Comparison of ENCODE assay signal across 8 cellular contexts in the genomic region with DNA sequence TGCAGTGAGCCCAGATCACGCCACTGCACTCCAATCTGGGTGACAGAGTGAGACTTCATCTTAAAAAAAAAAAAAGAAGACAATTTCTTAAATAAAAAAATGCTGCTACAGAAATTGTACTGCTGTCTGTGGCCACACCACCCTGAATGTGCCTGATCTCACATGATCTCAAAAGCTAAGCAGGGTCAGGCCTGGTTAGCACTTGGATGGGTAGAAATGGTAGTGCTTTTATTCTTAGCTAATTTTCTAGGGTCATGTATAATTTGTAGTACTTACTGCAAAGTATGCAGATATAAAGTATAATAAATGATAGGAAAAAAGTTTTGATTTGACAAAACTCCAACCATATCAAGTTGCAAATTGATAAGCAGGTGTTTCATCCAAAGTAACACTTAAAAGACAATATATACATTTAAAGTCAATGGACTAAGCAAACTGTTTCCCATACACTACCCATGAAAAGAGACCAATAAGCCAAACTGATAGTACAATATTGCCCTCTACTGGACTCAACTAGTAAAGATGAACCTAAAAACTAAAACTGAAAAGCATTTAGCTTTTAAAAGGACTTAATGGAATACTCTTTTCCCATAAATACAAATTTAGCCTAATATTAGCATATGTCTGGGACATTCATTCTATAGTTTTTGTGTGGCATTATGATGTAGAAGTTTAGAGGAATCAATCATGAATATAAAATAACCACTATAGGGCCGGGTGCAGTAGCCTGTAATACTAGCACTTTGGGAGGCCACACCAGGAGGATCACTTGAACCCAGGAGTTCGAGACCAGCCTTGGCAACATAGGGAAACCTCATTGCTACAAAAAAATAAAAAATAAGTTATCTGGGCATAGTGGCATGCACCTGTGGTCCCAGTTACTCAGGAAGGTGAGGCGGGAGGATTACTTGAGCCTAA. TPM values are rescaled to one million over a fixed set of nuclear protein-coding genes. Genes with fewer than 3 reads are reported as not detected.
DNase-seq lines count a peak whose midpoint lies in the region; ATAC-seq and TF ChIP-seq lines count a peak whose summit lies in the region.

No MANE protein-coding gene starts in this region.

- ATAC-seq in GM18858 (IDR thresholded peaks at IDR 0.05; ENCODE audit: unreplicated experiment): peak; percentile 55
- no peak for ATAC-seq in omental fat pad (ENCODE audit: low FRiP score)

- TF ChIP-seq CTCF in fibroblast of the aortic adventitia (IDR thresholded peaks at IDR 0.05; ENCODE audit: insufficient read depth, low read length): peak; percentile 50
- no peak for TF ChIP-seq CTCF in omental fat pad (IDR thresholded peaks at IDR 0.05)

- no peak overlapping the region for H3K4me3 ChIP-seq in fibroblast of the aortic adventitia (ENCODE audit: low read depth, low read length)

- DNase-seq in AML-193 (lab: John Stamatoyannopoulos, UW): peak; percentile 64 to 67
- peak; percentile 12 for DNase-seq in NCI-H1092 (lab: John Stamatoyannopoulos, UW)
- DNase-seq in SKM-1 (lab: John Stamatoyannopoulos, UW; ENCODE audit: unreplicated experiment): peak; percentile 52
- DNase-seq in fibroblast of the aortic adventitia (ENCODE audit: low read depth): peak; percentile 74
- DNase-seq in putamen (ENCODE audit: low spot score): peak; percentile 12
- DNase-seq in activated CD4-positive, alpha-beta T cell treated with anti-CD3 and anti-CD28 coated beads, Interleukin-2, amount 50 U/mL, for 4 hours: no peak
- DNase-seq in omental fat pad (ENCODE audit: low spot score): no peak

RNA-seq across cellular contexts. Expression of gene PEX13, which starts 18.6 kb away (rescaled TPM):
- total RNA-seq in fibroblast of the aortic adventitia (ENCODE audit: low replicate concordance) (13.7 and 26.8 TPM in 2 replicates), omental fat pad (10 to 100 TPM; 13.6 to 30.1 (median 23.2) TPM)

RNA-seq across cellular contexts. Expression of gene PUS10, which starts 19.2 kb away (rescaled TPM):
- total RNA-seq in fibroblast of the aortic adventitia (ENCODE audit: low replicate concordance) (7.7 and 8.8 TPM in 2 replicates), omental fat pad (1 to 10 TPM; 2.9 to 6.1 (median 4.7) TPM)

Comparison
In these comparisons a context has a peak if more than half of its experiments do, and no peak if none do; other contexts are left out.
1. DNase-seq: peak in AML-193 (2 of 2), NCI-H1092 (single experiment), SKM-1 (single experiment), fibroblast of the aortic adventitia (single experiment) and putamen (single experiment); none in activated CD4-positive, alpha-beta T cell treated with anti-CD3 and anti-CD28 coated beads, Interleukin-2, amount 50 U/mL, for 4 hours (0 of 2) and omental fat pad (single experiment).